2 cellular contexts compared by ENCODE assay signal in the genomic region with DNA sequence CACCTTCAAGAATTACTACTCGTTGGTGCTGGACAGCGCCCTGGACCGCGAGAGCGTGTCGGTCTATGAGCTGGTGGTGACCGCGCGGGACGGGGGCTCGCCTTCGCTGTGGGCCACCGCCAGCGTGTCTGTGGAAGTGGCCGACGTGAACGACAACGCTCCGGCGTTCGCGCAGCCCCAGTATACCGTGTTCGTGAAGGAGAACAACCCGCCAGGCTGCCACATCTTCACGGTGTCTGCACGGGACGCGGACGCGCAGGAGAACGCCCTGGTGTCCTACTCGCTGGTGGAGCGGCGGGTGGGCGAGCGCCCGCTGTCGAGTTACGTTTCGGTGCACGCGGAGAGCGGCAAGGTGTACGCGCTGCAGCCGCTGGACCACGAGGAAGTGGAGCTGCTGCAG. TPM values are rescaled to one million over a fixed set of nuclear protein-coding genes. Genes with fewer than 3 reads are reported as not detected.
"Had no signal": no experiment of that assay in that cellular context is flagged by ENCODE, and none has a peak within 500 bp of the region (broad histone marks: within the 10 kb centered on the region; RNA-seq: fewer than 3 reads in every experiment).

No MANE protein-coding gene starts in this region.

RNA-seq across cellular contexts. Expression of gene PCDHA5, which starts 1.6 kb away (rescaled TPM):
- polyA plus RNA-seq: GM12878 had no signal

RNA-seq across cellular contexts. Expression of gene PCDHA6, which starts 4.8 kb away (rescaled TPM):
- total RNA-seq: G401, GM12878 had no signal

RNA-seq across cellular contexts. Expression of gene PCDHA7, which starts 11.1 kb away (rescaled TPM):
- total RNA-seq: G401 had no signal

RNA-seq across cellular contexts. Expression of gene PCDHA4, which starts 16.1 kb away (rescaled TPM):
- total RNA-seq: GM12878 had no signal
- polyA plus RNA-seq: GM12878 had no signal

RNA-seq across cellular contexts. Expression of gene PCDHA8, which starts 18.0 kb away (rescaled TPM):
- total RNA-seq: GM12878 had no signal
- polyA plus RNA-seq: GM12878 had no signal
